Comparison of ENCODE assay signal across 18 cellular contexts in genomic region chr10:70657036-70657435, GRCh38. TPM values are rescaled to one million over a fixed set of nuclear protein-coding genes. Genes with fewer than 3 reads are reported as not detected.
A peak's percentile ranks its signal among the peaks of the same experiment; 100 is the strongest.
DNase-seq lines count a peak whose midpoint lies in the region; ATAC-seq and TF ChIP-seq lines count a peak whose summit lies in the region.
"Had no signal": no experiment of that assay in that cellular context is flagged by ENCODE, and none has a peak within 500 bp of the region (broad histone marks: within the 10 kb centered on the region; RNA-seq: fewer than 3 reads in every experiment).

No MANE protein-coding gene starts in this region.

- intact Hi-C loops in transverse colon (cut with DNase I; ENCODE audit: low total_unique reads): no loop called here

- H3K9me3 ChIP-seq in transverse colon: no peaks in the 10 kb centered on the region

- H3K9me3 Mint-ChIP-seq in activated naive CD8-positive, alpha-beta T cell treated with anti-CD3 and anti-CD28 coated beads, Interleukin-2, amount 50 U/mL, for 24 hours: peaks cover 12% of the 10 kb centered on the region
- peaks cover 3% of the 10 kb centered on the region for H3K9me3 Mint-ChIP-seq in activated naive CD8-positive, alpha-beta T cell treated with anti-CD3 and anti-CD28 coated beads for 36 hours
- H3K9me3 Mint-ChIP-seq in activated T-helper 17 cell treated with anti-CD3 and anti-CD28 coated beads, Interleukin-2, amount 50 U/mL, for 72 hours: no peaks in the 10 kb centered on the region

- peaks cover 9% of the 10 kb centered on the region for H3K27me3 Mint-ChIP-seq in activated naive CD8-positive, alpha-beta T cell treated with anti-CD3 and anti-CD28 coated beads, Interleukin-2, amount 50 U/mL, for 24 hours
- H3K27me3 Mint-ChIP-seq in activated naive CD8-positive, alpha-beta T cell treated with anti-CD3 and anti-CD28 coated beads for 36 hours: no peaks in the 10 kb centered on the region
- peaks cover 17% of the 10 kb centered on the region for H3K27me3 Mint-ChIP-seq in activated T-helper 17 cell treated with anti-CD3 and anti-CD28 coated beads, Interleukin-2, amount 50 U/mL, for 72 hours
- H3K27me3 Mint-ChIP-seq: activated naive CD4-positive, alpha-beta T cell treated with anti-CD3 and anti-CD28 coated beads, Interleukin-2, amount 50 U/mL, for 24 hours had no signal

- H3K36me3 Mint-ChIP-seq in activated naive CD8-positive, alpha-beta T cell treated with anti-CD3 and anti-CD28 coated beads, Interleukin-2, amount 50 U/mL, for 24 hours (ENCODE audit: low read depth): peaks cover 2% of the 10 kb centered on the region
- H3K36me3 Mint-ChIP-seq in activated naive CD8-positive, alpha-beta T cell treated with anti-CD3 and anti-CD28 coated beads for 36 hours: no peaks in the 10 kb centered on the region
- H3K36me3 Mint-ChIP-seq in activated T-helper 17 cell treated with anti-CD3 and anti-CD28 coated beads, Interleukin-2, amount 50 U/mL, for 72 hours (ENCODE audit: low read depth): no peaks in the 10 kb centered on the region
- H3K36me3 Mint-ChIP-seq: activated naive CD4-positive, alpha-beta T cell treated with anti-CD3 and anti-CD28 coated beads, Interleukin-2, amount 50 U/mL, for 24 hours had no signal

- H3K4me1 ChIP-seq in transverse colon: no peaks in the 10 kb centered on the region
- H3K4me1 ChIP-seq: breast epithelium had no signal

- peak overlapping the region in 3 of 4 donors; percentile 21 to 36 (median 26) for H3K27ac ChIP-seq in transverse colon
- H3K27ac ChIP-seq: breast epithelium, esophagus muscularis mucosa, hepatocyte had no signal

- H3K4me3 Mint-ChIP-seq in activated naive CD8-positive, alpha-beta T cell treated with anti-CD3 and anti-CD28 coated beads, Interleukin-2, amount 50 U/mL, for 24 hours: peak overlapping the region; percentile 51
- no peak overlapping the region for H3K4me3 Mint-ChIP-seq in activated naive CD8-positive, alpha-beta T cell treated with anti-CD3 and anti-CD28 coated beads for 36 hours
- peak overlapping the region; percentile 51 for H3K4me3 Mint-ChIP-seq in activated T-helper 17 cell treated with anti-CD3 and anti-CD28 coated beads, Interleukin-2, amount 50 U/mL, for 72 hours
- H3K4me3 Mint-ChIP-seq: activated B cell treated with CpG ODN at 0.5 μM for 24 hours; activated naive CD4-positive, alpha-beta T cell treated with anti-CD3 and anti-CD28 coated beads, Interleukin-2, amount 50 U/mL, for 24 hours; T-helper 17 cell had no signal

- TF ChIP-seq POLR2A in transverse colon (IDR thresholded peaks at IDR 0.05): no peak

- H3K4me1 Mint-ChIP-seq in activated naive CD8-positive, alpha-beta T cell treated with anti-CD3 and anti-CD28 coated beads, Interleukin-2, amount 50 U/mL, for 24 hours: peaks cover 22% of the 10 kb centered on the region
- H3K4me1 Mint-ChIP-seq in activated naive CD8-positive, alpha-beta T cell treated with anti-CD3 and anti-CD28 coated beads for 36 hours: peaks cover 14% of the 10 kb centered on the region
- peaks cover 11% of the 10 kb centered on the region for H3K4me1 Mint-ChIP-seq in activated T-helper 17 cell treated with anti-CD3 and anti-CD28 coated beads, Interleukin-2, amount 50 U/mL, for 72 hours
- H3K4me1 Mint-ChIP-seq: activated B cell treated with CpG ODN at 0.5 μM for 24 hours, T-helper 17 cell had no signal

- WGBS in transverse colon (ENCODE audit: low coverage in 1 of 2), 2 donors: 85% methylated on average over 6 of the region's 6 CpGs; no CpG with 5 or more reads in 1 of the 2 donors

- TF ChIP-seq CTCF in foreskin fibroblast (IDR thresholded peaks at IDR 0.05; ENCODE audit: low read depth, low read length) (no peak), transverse colon (IDR thresholded peaks at IDR 0.05) (no peak)

- no peak for TF ChIP-seq EP300 in transverse colon (IDR thresholded peaks at IDR 0.05; ENCODE audit: low read depth)

- H3K4me3 ChIP-seq in foreskin fibroblast (ENCODE audit: low read depth in 1 of 2, low read length in 2 of 2) (no peak overlapping the region), transverse colon (no peak overlapping the region)
- H3K4me3 ChIP-seq: breast epithelium, esophagus muscularis mucosa, hepatocyte had no signal

- DNase-seq in activated naive CD8-positive, alpha-beta T cell treated with anti-CD3 and anti-CD28 coated beads, Interleukin-2, amount 50 U/mL, for 24 hours: no peak
- DNase-seq in activated naive CD8-positive, alpha-beta T cell treated with anti-CD3 and anti-CD28 coated beads for 36 hours: no peak
- peak; percentile 44 to 54 for DNase-seq in foreskin fibroblast
- DNase-seq in transverse colon: no peak
- DNase-seq in NCI-H2029 treated with DMSO at 0.1 percent for 48 hours (lab: John Stamatoyannopoulos, UW): no peak
- no peak for DNase-seq in globus pallidus (ENCODE audit: low spot score)
- DNase-seq: activated B cell treated with CpG ODN at 0.5 μM for 24 hours, NCI-H1930, NCI-H446, SHP77 treated with DMSO at 0.1 percent for 48 hours, T-helper 17 cell had no signal

- peak overlapping the region; percentile 70 for H3K27ac Mint-ChIP-seq in activated naive CD8-positive, alpha-beta T cell treated with anti-CD3 and anti-CD28 coated beads, Interleukin-2, amount 50 U/mL, for 24 hours
- H3K27ac Mint-ChIP-seq in activated naive CD8-positive, alpha-beta T cell treated with anti-CD3 and anti-CD28 coated beads for 36 hours: no peak overlapping the region
- H3K27ac Mint-ChIP-seq in activated T-helper 17 cell treated with anti-CD3 and anti-CD28 coated beads, Interleukin-2, amount 50 U/mL, for 72 hours: peak overlapping the region; percentile 86
- H3K27ac Mint-ChIP-seq: activated B cell treated with CpG ODN at 0.5 μM for 24 hours; activated naive CD4-positive, alpha-beta T cell treated with anti-CD3 and anti-CD28 coated beads, Interleukin-2, amount 50 U/mL, for 24 hours; T-helper 17 cell had no signal

- no peaks in the 10 kb centered on the region for H3K27me3 ChIP-seq in transverse colon
- H3K27me3 ChIP-seq: breast epithelium, hepatocyte had no signal

- ATAC-seq in activated naive CD8-positive, alpha-beta T cell treated with anti-CD3 and anti-CD28 coated beads, Interleukin-2, amount 50 U/mL, for 24 hours: peak; percentile 29
- ATAC-seq in activated T-helper 17 cell treated with anti-CD3 and anti-CD28 coated beads, Interleukin-2, amount 50 U/mL, for 72 hours (replicated peaks): peak; percentile 34
- no peak for ATAC-seq in GM21367 (IDR thresholded peaks at IDR 0.05; ENCODE audit: unreplicated experiment)
- ATAC-seq: T-helper 17 cell had no signal

- in situ Hi-C loops in transverse colon (cut with MboI; ENCODE audit: low pct_ligation_motif_present in 1 of 4, low pct_unique_long_range_greater_than_20kb in 1 of 4, low sequenced_read_pairs in 3 of 4): no loop called here

- no peaks in the 10 kb centered on the region for H3K36me3 ChIP-seq in transverse colon
- H3K36me3 ChIP-seq: breast epithelium, esophagus muscularis mucosa had no signal

RNA-seq across cellular contexts. Expression of gene ADAMTS14, which starts 15.3 kb away (rescaled TPM):
- total RNA-seq in activated naive CD8-positive, alpha-beta T cell treated with anti-CD3 and anti-CD28 coated beads for 36 hours: under 1 TPM; 0.06 to 0.10 TPM
- under 1 TPM; 0.06 to 0.19 TPM for total RNA-seq in activated T-helper 17 cell treated with anti-CD3 and anti-CD28 coated beads, Interleukin-2, amount 50 U/mL, for 72 hours
- total RNA-seq in transverse colon: 1 to 10 TPM in 2 of 4 donors, under 1 TPM in 2; 0.95 to 3.8 (median 1.4) TPM
- total RNA-seq: T-helper 17 cell had no signal

RNA-seq across cellular contexts. Expression of gene PRF1, which starts 54.5 kb away (rescaled TPM):
- 10 to 100 TPM; 44.7 to 46.9 TPM for total RNA-seq in activated naive CD8-positive, alpha-beta T cell treated with anti-CD3 and anti-CD28 coated beads for 36 hours
- total RNA-seq in activated T-helper 17 cell treated with anti-CD3 and anti-CD28 coated beads, Interleukin-2, amount 50 U/mL, for 72 hours: 10 to 100 TPM; 22.5 to 28.5 TPM
- total RNA-seq in transverse colon: 10 to 100 TPM in 1 of 4 donors, 1 to 10 TPM in 2, under 1 TPM in 1; 0.80 to 12.7 (median 6.0) TPM
- total RNA-seq: hepatocyte, kidney epithelial cell had no signal

Comparison
In these comparisons a context has a peak if more than half of its experiments do, and no peak if none do; other contexts are left out.
1. DNase-seq: peak in foreskin fibroblast (2 of 2); none in activated naive CD8-positive, alpha-beta T cell treated with anti-CD3 and anti-CD28 coated beads, Interleukin-2, amount 50 U/mL, for 24 hours (single experiment), activated naive CD8-positive, alpha-beta T cell treated with anti-CD3 and anti-CD28 coated beads for 36 hours (single experiment), transverse colon (single experiment), NCI-H2029 treated with DMSO at 0.1 percent for 48 hours (single experiment) and globus pallidus (single experiment).